8 cellular contexts compared by ENCODE assay signal in the genomic region with DNA sequence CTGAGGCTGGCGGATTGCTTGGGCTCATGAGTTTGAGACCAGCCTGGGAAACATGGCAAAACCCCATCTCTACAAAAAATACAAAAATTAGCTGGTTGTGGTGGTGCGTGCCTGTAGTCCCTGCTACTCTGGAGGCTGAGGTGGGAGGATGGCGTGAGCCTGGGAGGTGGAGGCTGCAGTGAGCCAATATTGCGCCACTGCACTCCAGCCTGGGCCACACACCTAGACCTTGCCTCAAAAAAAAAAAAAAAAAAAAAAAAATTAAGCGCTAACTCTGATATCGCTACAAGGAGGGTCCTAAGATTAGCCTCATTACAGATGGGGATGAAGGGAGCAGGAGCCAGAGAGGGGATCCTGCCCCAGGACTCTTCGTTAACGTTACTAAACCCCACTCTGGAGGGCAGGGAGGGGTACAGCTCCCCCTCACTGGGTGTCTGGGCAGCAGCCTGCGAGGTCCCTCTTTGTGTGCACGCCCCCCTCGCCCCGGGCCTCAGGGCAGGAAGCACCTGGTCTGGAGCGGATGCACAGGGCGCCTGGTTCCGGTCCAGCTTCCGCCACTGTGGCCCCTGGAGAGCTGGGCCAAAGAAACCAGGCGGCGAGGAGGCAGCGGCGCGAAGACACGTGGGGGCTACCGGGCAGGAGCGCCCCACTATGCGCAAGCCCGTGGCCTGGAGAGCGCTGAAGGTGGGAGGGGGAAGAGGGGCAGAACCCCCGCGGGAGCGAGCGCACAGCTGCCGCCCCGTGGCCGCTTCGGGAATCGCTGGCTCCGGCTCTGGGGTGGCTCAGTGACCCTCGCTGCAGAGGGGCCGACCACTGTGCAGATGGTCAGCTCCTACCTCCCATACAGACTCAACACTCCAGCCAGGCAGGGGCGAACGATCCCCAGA. TPM values are rescaled to one million over a fixed set of nuclear protein-coding genes. Genes with fewer than 3 reads are reported as not detected.
DNase-seq lines count a peak whose midpoint lies in the region; ATAC-seq, FAIRE-seq and TF ChIP-seq lines count a peak whose summit lies in the region.

No MANE protein-coding gene starts in this region.

- peaks cover 22% of the 10 kb centered on the region for H3K36me3 Mint-ChIP-seq in stimulated activated memory B cell treated with anti-CD40 and anti-IgM and Interleukin-4, amounts not matched to agents 10 μg/mL and 1 μg/mL and 100 μg/mL, for 72 hours

- no peaks in the 10 kb centered on the region for H3K9me3 Mint-ChIP-seq in stimulated activated memory B cell treated with anti-CD40 and anti-IgM and Interleukin-4, amounts not matched to agents 10 μg/mL and 1 μg/mL and 100 μg/mL, for 72 hours

- H3K4me1 ChIP-seq in right lobe of liver: peaks cover 0 to 15% (median 6%) of the 10 kb centered on the region in 4 donors

- no peak for TF ChIP-seq POLR2A in right lobe of liver (IDR thresholded peaks at IDR 0.05)

- H3K4me3 Mint-ChIP-seq in stimulated activated memory B cell treated with anti-CD40 and anti-IgM and Interleukin-4, amounts not matched to agents 10 μg/mL and 1 μg/mL and 100 μg/mL, for 72 hours: peak overlapping the region; percentile 85

- TF ChIP-seq CTCF in WERI-Rb-1 (IDR thresholded peaks at IDR 0.05; ENCODE audit: low read depth, low read length) (peak; percentile 98), cardiac fibroblast (IDR thresholded peaks at IDR 0.05; ENCODE audit: low read depth, low read length) (peak; percentile 74), right lobe of liver (IDR thresholded peaks at IDR 0.05) (peak; percentile 36 to 55 (median 46))

- H3K27me3 ChIP-seq in WERI-Rb-1 (ENCODE audit: insufficient read depth, low read depth, severe bottlenecking): no peaks in the 10 kb centered on the region
- no peaks in the 10 kb centered on the region for H3K27me3 ChIP-seq in right lobe of liver

- H3K27ac ChIP-seq in WERI-Rb-1 (no peak overlapping the region), right lobe of liver (peak overlapping the region; percentile 6 to 87 (median 76))

- WGBS in right lobe of liver (ENCODE audit: insufficient coverage, low coverage, low lambda C conversion rate, missing lambda C conversion rate): 55% methylated on average over 10 of the region's 41 CpGs

- no peak overlapping the region for H3K4me3 ChIP-seq in WERI-Rb-1 (ENCODE audit: low read depth, low read length)
- no peak overlapping the region for H3K4me3 ChIP-seq in cardiac fibroblast (replicated peaks in 1 of 2; ENCODE audit: low read depth in 2 of 2, low read length in 2 of 2)
- peak overlapping the region; percentile 10 to 20 (median 16) for H3K4me3 ChIP-seq in right lobe of liver

- peak overlapping the region; percentile 92 for H3K27ac Mint-ChIP-seq in stimulated activated memory B cell treated with anti-CD40 and anti-IgM and Interleukin-4, amounts not matched to agents 10 μg/mL and 1 μg/mL and 100 μg/mL, for 72 hours

- intact Hi-C loops in right lobe of liver (cut with DNase I): loop anchor here in 1 of 2 donors (10.0 kb wide), 1 partner anchor 161 kb away; no protein-coding TSS in a partner anchor

- DNase-seq in Daoy (ENCODE audit: low read depth) (peak; percentile 36), WERI-Rb-1 (peak; percentile 56), cardiac fibroblast (ENCODE audit: low read depth in 2 of 2) (no peak), right lobe of liver (peak; percentile 69 to 83 (median 75)), urothelium cell line (ENCODE audit: low spot score) (no peak), NCI-H146 (lab: John Stamatoyannopoulos, UW) (no peak)

- H3K36me3 ChIP-seq in WERI-Rb-1 (peaks cover 6% of the 10 kb centered on the region), right lobe of liver (no peaks in the 10 kb centered on the region)

- peak; percentile 31 for ATAC-seq in HG02852 (IDR thresholded peaks at IDR 0.05; ENCODE audit: unreplicated experiment)
- peak; percentile 31 to 44 (median 38) for ATAC-seq in right lobe of liver
- ATAC-seq in stimulated activated memory B cell treated with anti-CD40 and anti-IgM and Interleukin-4, amounts not matched to agents 10 μg/mL and 1 μg/mL and 100 μg/mL, for 72 hours: peak; percentile 74

- no peak for FAIRE-seq in urothelium cell line (lab: Jason Lieb, UNC)

- H3K9me3 ChIP-seq in WERI-Rb-1 (ENCODE audit: severe bottlenecking) (no peaks in the 10 kb centered on the region), right lobe of liver (no peaks in the 10 kb centered on the region)

- H3K4me1 Mint-ChIP-seq in stimulated activated memory B cell treated with anti-CD40 and anti-IgM and Interleukin-4, amounts not matched to agents 10 μg/mL and 1 μg/mL and 100 μg/mL, for 72 hours: peaks cover 74% of the 10 kb centered on the region

- no peaks in the 10 kb centered on the region for H3K27me3 Mint-ChIP-seq in stimulated activated memory B cell treated with anti-CD40 and anti-IgM and Interleukin-4, amounts not matched to agents 10 μg/mL and 1 μg/mL and 100 μg/mL, for 72 hours

RNA-seq across cellular contexts. Expression of a gene that starts 1.5 kb away (rescaled TPM):
- 0.24 and 0.34 TPM in 2 replicates for total RNA-seq in Daoy (2014; rRNA removed; shearing (Covaris generic))
- total RNA-seq in right lobe of liver: 1 to 10 TPM; 1.1 to 3.7 (median 2.3) TPM

RNA-seq across cellular contexts. Expression of a gene that starts 12.3 kb away (rescaled TPM):
- total RNA-seq in Daoy (2014; rRNA removed; shearing (Covaris generic)): 61.6 and 67.5 TPM in 2 replicates
- 10 to 100 TPM; 15.0 to 20.5 (median 17.2) TPM for total RNA-seq in right lobe of liver

RNA-seq across cellular contexts. Expression of a gene that starts 13.9 kb away (rescaled TPM):
- total RNA-seq in Daoy (2014; rRNA removed; shearing (Covaris generic)): 50.6 and 51.2 TPM in 2 replicates
- 10 to 100 TPM; 19.2 to 30.3 (median 26.4) TPM for total RNA-seq in right lobe of liver

RNA-seq across cellular contexts. Expression of a gene that starts 46.0 kb away (rescaled TPM):
- total RNA-seq in Daoy (2014; rRNA removed; shearing (Covaris generic)): 88.8 and 89.8 TPM in 2 replicates
- total RNA-seq in right lobe of liver: 10 to 100 TPM; 18.2 to 41.5 (median 23.4) TPM

RNA-seq across cellular contexts. Expression of a gene that starts 46.0 kb away (rescaled TPM):
- total RNA-seq in Daoy (2014; rRNA removed; shearing (Covaris generic)): 23.7 and 27.3 TPM in 2 replicates
- 10 to 100 TPM; 19.1 to 86.6 (median 23.8) TPM for total RNA-seq in right lobe of liver

Comparison
In these comparisons a context has a peak if more than half of its experiments do, and no peak if none do; other contexts are left out.
1. DNase-seq: peak in Daoy (single experiment), WERI-Rb-1 (single experiment) and right lobe of liver (3 of 3); none in cardiac fibroblast (0 of 2), urothelium cell line (single experiment) and NCI-H146 (single experiment).
2. H3K4me3 ChIP-seq: peak in right lobe of liver (3 of 3); none in WERI-Rb-1 (single experiment) and cardiac fibroblast (0 of 2).
3. CTCF ChIP-seq: peak in every context shown above with its lines; median percentile 98 in WERI-Rb-1; 74 in cardiac fibroblast; 46 in right lobe of liver.
4. Peak in every context shown above with its lines, with median percentiles within 50 percentile points of each other: ATAC-seq.